Comparison of ENCODE assay signal across 22 cellular contexts in the genomic region with DNA sequence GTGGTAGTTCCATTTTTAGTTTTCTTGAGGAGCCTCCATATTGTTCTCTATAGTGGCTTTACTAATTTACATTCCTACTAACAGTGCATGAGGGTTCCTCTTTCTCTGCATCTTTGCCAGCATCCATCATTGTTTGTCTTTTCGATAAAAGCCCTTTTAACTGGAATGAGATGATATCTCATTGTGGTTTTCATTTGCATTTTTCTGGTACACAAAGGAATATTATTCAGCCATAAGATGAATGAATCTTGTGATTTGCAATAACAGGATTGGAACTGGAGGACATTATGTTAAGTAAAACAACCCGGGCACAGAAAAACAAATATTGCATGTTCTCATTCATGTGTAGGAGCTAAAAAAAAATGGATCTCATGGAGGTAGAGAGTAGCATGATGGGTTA. TPM values are rescaled to one million over a fixed set of nuclear protein-coding genes. Genes with fewer than 3 reads are reported as not detected.
DNase-seq lines count a peak whose midpoint lies in the region; ATAC-seq lines count a peak whose summit lies in the region.
"Had no signal": no experiment of that assay in that cellular context is flagged by ENCODE, and none has a peak within 500 bp of the region (broad histone marks: within the 10 kb centered on the region; RNA-seq: fewer than 3 reads in every experiment).

No MANE protein-coding gene starts in this region.

- DNase-seq in activated naive CD4-positive, alpha-beta T cell treated with anti-CD3 and anti-CD28 coated beads, Interleukin-2, amount 10 ng/mL, durations not matched to agents 7 days and 5 days: no peak
- no peak for DNase-seq in activated naive CD4-positive, alpha-beta T cell treated with anti-CD3 and anti-CD28 coated beads for 36 hours
- DNase-seq in RPMI7951 (ENCODE audit: low read depth) (peak; percentile 3), foreskin melanocyte (peak; percentile 98), left ventricle myocardium superior (no peak), amniotic stem cell (lab: John Stamatoyannopoulos, UW) (no peak)
- no peak for DNase-seq in activated T-cell treated with anti-CD3 and anti-CD28 coated beads, Interleukin-2, amount 50 U/mL, for 1 hour
- DNase-seq: AML-193; CD4-positive, alpha-beta T cell; CD8-positive, alpha-beta T cell; COR-L47; DMS 273 treated with DMSO at 0.1 percent for 48 hours; DMS153; DMS53; DMS79; DND-41; EL; GDM1 had no signal

- CTCF ChIA-PET in activated naive CD4-positive, alpha-beta T cell treated with anti-CD3 and anti-CD28 coated beads, Interleukin-2, amount 10 ng/mL, durations not matched to agents 7 days and 5 days (lab: Charles Lee): no interaction called here
- CTCF ChIA-PET in activated naive CD4-positive, alpha-beta T cell treated with anti-CD3 and anti-CD28 coated beads for 36 hours (lab: Charles Lee): no interaction called here

- no peak overlapping the region for H3K4me3 Mint-ChIP-seq in activated naive CD4-positive, alpha-beta T cell treated with anti-CD3 and anti-CD28 coated beads, Interleukin-2, amount 10 ng/mL, durations not matched to agents 7 days and 5 days
- no peak overlapping the region for H3K4me3 Mint-ChIP-seq in activated naive CD4-positive, alpha-beta T cell treated with anti-CD3 and anti-CD28 coated beads for 36 hours
- H3K4me3 Mint-ChIP-seq: B cell; CD4-positive, alpha-beta T cell; CD8-positive, alpha-beta T cell had no signal

- H3K9me3 Mint-ChIP-seq in activated naive CD4-positive, alpha-beta T cell treated with anti-CD3 and anti-CD28 coated beads, Interleukin-2, amount 10 ng/mL, durations not matched to agents 7 days and 5 days: peaks cover 5% of the 10 kb centered on the region
- no peaks in the 10 kb centered on the region for H3K9me3 Mint-ChIP-seq in activated naive CD4-positive, alpha-beta T cell treated with anti-CD3 and anti-CD28 coated beads for 36 hours

- peaks cover 22% of the 10 kb centered on the region for H3K27me3 Mint-ChIP-seq in activated naive CD4-positive, alpha-beta T cell treated with anti-CD3 and anti-CD28 coated beads, Interleukin-2, amount 10 ng/mL, durations not matched to agents 7 days and 5 days
- peaks cover 10% of the 10 kb centered on the region for H3K27me3 Mint-ChIP-seq in activated naive CD4-positive, alpha-beta T cell treated with anti-CD3 and anti-CD28 coated beads for 36 hours (ENCODE audit: low read depth)
- H3K27me3 Mint-ChIP-seq: B cell had no signal

- H3K36me3 Mint-ChIP-seq in activated naive CD4-positive, alpha-beta T cell treated with anti-CD3 and anti-CD28 coated beads, Interleukin-2, amount 10 ng/mL, durations not matched to agents 7 days and 5 days: peaks cover 25% of the 10 kb centered on the region
- no peaks in the 10 kb centered on the region for H3K36me3 Mint-ChIP-seq in activated naive CD4-positive, alpha-beta T cell treated with anti-CD3 and anti-CD28 coated beads for 36 hours (ENCODE audit: low read depth)
- H3K36me3 Mint-ChIP-seq: CD8-positive, alpha-beta T cell had no signal

- intact Hi-C loops in activated naive CD4-positive, alpha-beta T cell treated with anti-CD3 and anti-CD28 coated beads for 36 hours (cut with micrococcal nuclease): no loop called here
- intact Hi-C loops in left ventricle myocardium superior (cut with micrococcal nuclease): no loop called here

- peak overlapping the region; percentile 15 for H3K27ac Mint-ChIP-seq in activated naive CD4-positive, alpha-beta T cell treated with anti-CD3 and anti-CD28 coated beads, Interleukin-2, amount 10 ng/mL, durations not matched to agents 7 days and 5 days
- H3K27ac Mint-ChIP-seq in activated naive CD4-positive, alpha-beta T cell treated with anti-CD3 and anti-CD28 coated beads for 36 hours: no peak overlapping the region
- H3K27ac Mint-ChIP-seq: B cell; CD4-positive, alpha-beta T cell; CD8-positive, alpha-beta T cell had no signal

- peaks cover 5% of the 10 kb centered on the region for H3K4me1 Mint-ChIP-seq in activated naive CD4-positive, alpha-beta T cell treated with anti-CD3 and anti-CD28 coated beads, Interleukin-2, amount 10 ng/mL, durations not matched to agents 7 days and 5 days
- H3K4me1 Mint-ChIP-seq in activated naive CD4-positive, alpha-beta T cell treated with anti-CD3 and anti-CD28 coated beads for 36 hours (ENCODE audit: low read depth): peaks cover 4% of the 10 kb centered on the region

- ATAC-seq in left ventricle myocardium superior: no peak
- ATAC-seq: A549; CD8-positive, alpha-beta T cell; GM12878 had no signal

RNA-seq across cellular contexts. Expression of a gene that starts 31.6 kb away (rescaled TPM):
- total RNA-seq in activated naive CD4-positive, alpha-beta T cell treated with anti-CD3 and anti-CD28 coated beads for 36 hours: under 1 TPM; 0.37 to 0.67 TPM
- total RNA-seq in RPMI7951 (2014; rRNA removed; shearing (Covaris generic)): not detected in 2 replicates
- 7.1 TPM for total RNA-seq in left ventricle myocardium superior
- total RNA-seq: Daoy had no signal

Comparison
In these comparisons a context has a peak if more than half of its experiments do, and no peak if none do; other contexts are left out.
1. DNase-seq: peak in RPMI7951 (single experiment) and foreskin melanocyte (single experiment); none in activated naive CD4-positive, alpha-beta T cell treated with anti-CD3 and anti-CD28 coated beads, Interleukin-2, amount 10 ng/mL, durations not matched to agents 7 days and 5 days (single experiment), activated naive CD4-positive, alpha-beta T cell treated with anti-CD3 and anti-CD28 coated beads for 36 hours (single experiment), left ventricle myocardium superior (single experiment), activated T-cell treated with anti-CD3 and anti-CD28 coated beads, Interleukin-2, amount 50 U/mL, for 1 hour (single experiment) and amniotic stem cell (single experiment).